1 cellular context compared by ENCODE assay signal in the genomic region with DNA sequence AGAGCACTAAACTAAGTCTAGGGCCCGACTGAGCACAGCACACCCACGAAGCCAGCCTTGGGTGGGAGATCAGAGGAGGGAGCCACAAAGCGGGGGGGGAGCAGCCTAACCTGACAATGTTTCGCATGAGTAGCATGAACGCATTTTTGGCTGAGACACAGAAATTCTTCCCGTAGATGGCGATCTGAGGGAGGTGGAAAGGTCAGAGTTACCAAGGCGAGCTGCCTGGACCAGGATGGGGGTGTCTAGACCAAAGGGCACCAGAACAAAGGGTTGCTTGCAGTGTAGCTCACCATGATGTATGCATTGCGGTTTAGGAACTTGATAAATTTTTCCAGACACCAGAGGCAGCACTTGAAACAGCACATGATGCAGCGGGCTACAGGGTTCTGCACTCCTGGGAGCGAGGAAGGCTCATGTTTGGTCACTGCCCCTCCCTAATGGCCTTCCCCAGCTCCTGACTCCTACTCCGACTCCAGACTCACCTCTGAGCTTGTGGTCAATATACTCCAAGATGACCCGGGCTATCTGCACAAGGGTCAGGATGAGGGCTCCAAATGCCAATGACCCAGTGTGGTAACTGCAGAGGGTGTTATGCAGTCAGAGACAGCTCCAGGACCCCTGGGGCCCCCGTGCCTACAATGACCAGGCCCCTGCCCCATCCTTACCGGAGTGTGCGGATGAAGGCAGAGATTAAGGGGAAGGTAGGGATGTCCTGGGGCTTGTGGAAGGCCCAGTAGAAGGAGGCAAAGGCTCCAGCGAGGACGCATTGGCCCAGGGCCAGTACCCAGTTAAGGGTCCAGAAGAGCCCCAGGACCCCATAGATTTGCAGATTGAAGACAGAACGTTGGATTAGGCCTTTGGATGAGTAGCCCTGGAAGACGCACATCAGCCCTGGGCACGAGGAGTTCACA.
A peak's percentile ranks its signal among the peaks of the same experiment; 100 is the strongest.
TF ChIP-seq lines count a peak whose summit lies in the region.

No MANE protein-coding gene starts in this region.

TF ChIP-seq in HepG2, 621 proteins besides CTCF, POLR2A, EP300 and RAD21 (continued from another document and continues in another):
- no peak for TF ChIP-seq ZFP1 (CRISPR knock-in tag; IDR thresholded peaks at IDR 0.05)
- TF ChIP-seq NFKB2 (CRISPR knock-in tag; IDR thresholded peaks at IDR 0.05; ENCODE audit: borderline replicate concordance), result peak; percentile 57; the same call in 1 of the 2 replicates
- TF ChIP-seq ZNF432 (CRISPR knock-in tag; IDR thresholded peaks at IDR 0.05; ENCODE audit: borderline replicate concordance), result no peak
- no peak for TF ChIP-seq ZNF75D (CRISPR knock-in tag; IDR thresholded peaks at IDR 0.05; ENCODE audit: borderline replicate concordance)
- no peak for TF ChIP-seq SMARCC2 (IDR thresholded peaks at IDR 0.05)
- no peak for TF ChIP-seq ZNF251 (CRISPR knock-in tag; IDR thresholded peaks at IDR 0.05)
- no peak for TF ChIP-seq HDAC6 (IDR thresholded peaks at IDR 0.05; ENCODE audit: low read depth, low read length)
- TF ChIP-seq ZNF607 (CRISPR knock-in tag; IDR thresholded peaks at IDR 0.05; ENCODE audit: borderline replicate concordance), result no peak; the same call in 1 of the 2 replicates
- peak; percentile 98 for TF ChIP-seq HNF4A (CRISPR knock-in tag; IDR thresholded peaks at IDR 0.05)
- TF ChIP-seq ZBTB42 (CRISPR knock-in tag; IDR thresholded peaks at IDR 0.05), result 0 out of 2 replicates have a peak, but pooled peaks have one; percentile 78
- TF ChIP-seq ZNF724P (CRISPR knock-in tag; IDR thresholded peaks at IDR 0.05; ENCODE audit: borderline replicate concordance), result no peak
- TF ChIP-seq, protein P1, sequence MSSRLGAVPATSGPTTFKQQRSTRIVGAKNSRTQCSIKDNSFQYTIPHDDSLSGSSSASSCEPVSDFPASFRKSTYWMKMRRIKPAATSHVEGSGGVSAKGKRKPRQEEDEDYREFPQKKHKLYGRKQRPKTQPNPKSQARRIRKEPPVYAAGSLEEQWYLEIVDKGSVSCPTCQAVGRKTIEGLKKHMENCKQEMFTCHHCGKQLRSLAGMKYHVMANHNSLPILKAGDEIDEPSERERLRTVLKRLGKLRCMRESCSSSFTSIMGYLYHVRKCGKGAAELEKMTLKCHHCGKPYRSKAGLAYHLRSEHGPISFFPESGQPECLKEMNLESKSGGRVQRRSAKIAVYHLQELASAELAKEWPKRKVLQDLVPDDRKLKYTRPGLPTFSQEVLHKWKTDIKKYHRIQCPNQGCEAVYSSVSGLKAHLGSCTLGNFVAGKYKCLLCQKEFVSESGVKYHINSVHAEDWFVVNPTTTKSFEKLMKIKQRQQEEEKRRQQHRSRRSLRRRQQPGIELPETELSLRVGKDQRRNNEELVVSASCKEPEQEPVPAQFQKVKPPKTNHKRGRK (CRISPR knock-in tag; IDR thresholded peaks at IDR 0.05), result no peak
- no peak for TF ChIP-seq ZNF3 (CRISPR knock-in tag; IDR thresholded peaks at IDR 0.05)
- no peak for TF ChIP-seq ZNF496 (CRISPR knock-in tag; IDR thresholded peaks at IDR 0.05; ENCODE audit: insufficient replicate concordance)
- TF ChIP-seq, protein P2, sequence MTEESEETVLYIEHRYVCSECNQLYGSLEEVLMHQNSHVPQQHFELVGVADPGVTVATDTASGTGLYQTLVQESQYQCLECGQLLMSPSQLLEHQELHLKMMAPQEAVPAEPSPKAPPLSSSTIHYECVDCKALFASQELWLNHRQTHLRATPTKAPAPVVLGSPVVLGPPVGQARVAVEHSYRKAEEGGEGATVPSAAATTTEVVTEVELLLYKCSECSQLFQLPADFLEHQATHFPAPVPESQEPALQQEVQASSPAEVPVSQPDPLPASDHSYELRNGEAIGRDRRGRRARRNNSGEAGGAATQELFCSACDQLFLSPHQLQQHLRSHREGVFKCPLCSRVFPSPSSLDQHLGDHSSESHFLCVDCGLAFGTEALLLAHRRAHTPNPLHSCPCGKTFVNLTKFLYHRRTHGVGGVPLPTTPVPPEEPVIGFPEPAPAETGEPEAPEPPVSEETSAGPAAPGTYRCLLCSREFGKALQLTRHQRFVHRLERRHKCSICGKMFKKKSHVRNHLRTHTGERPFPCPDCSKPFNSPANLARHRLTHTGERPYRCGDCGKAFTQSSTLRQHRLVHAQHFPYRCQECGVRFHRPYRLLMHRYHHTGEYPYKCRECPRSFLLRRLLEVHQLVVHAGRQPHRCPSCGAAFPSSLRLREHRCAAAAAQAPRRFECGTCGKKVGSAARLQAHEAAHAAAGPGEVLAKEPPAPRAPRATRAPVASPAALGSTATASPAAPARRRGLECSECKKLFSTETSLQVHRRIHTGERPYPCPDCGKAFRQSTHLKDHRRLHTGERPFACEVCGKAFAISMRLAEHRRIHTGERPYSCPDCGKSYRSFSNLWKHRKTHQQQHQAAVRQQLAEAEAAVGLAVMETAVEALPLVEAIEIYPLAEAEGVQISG (CRISPR knock-in tag; IDR thresholded peaks at IDR 0.05), result peak; percentile 87
- no peak for TF ChIP-seq ZNF577 (CRISPR knock-in tag; IDR thresholded peaks at IDR 0.05; ENCODE audit: borderline replicate concordance, low read depth)
- TF ChIP-seq MEIS2 (CRISPR knock-in tag; IDR thresholded peaks at IDR 0.05), result peak; percentile 67; the same call in 1 of the 2 replicates
- TF ChIP-seq ELF4 (CRISPR knock-in tag; IDR thresholded peaks at IDR 0.05; ENCODE audit: borderline replicate concordance), result no peak
- TF ChIP-seq ZNF777 (CRISPR knock-in tag; IDR thresholded peaks at IDR 0.05), result no peak
- 0 out of 2 replicates have a peak, but pooled peaks have one; percentile 65 for TF ChIP-seq ZNF431 (CRISPR knock-in tag; IDR thresholded peaks at IDR 0.05; ENCODE audit: borderline replicate concordance, low read depth)
- no peak for TF ChIP-seq ZNF468 (CRISPR knock-in tag; IDR thresholded peaks at IDR 0.05)
- no peak for TF ChIP-seq TBP (CRISPR knock-in tag; IDR thresholded peaks at IDR 0.05)
- TF ChIP-seq, protein P3, sequence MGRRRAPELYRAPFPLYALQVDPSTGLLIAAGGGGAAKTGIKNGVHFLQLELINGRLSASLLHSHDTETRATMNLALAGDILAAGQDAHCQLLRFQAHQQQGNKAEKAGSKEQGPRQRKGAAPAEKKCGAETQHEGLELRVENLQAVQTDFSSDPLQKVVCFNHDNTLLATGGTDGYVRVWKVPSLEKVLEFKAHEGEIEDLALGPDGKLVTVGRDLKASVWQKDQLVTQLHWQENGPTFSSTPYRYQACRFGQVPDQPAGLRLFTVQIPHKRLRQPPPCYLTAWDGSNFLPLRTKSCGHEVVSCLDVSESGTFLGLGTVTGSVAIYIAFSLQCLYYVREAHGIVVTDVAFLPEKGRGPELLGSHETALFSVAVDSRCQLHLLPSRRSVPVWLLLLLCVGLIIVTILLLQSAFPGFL (CRISPR knock-in tag; IDR thresholded peaks at IDR 0.05), result no peak
- TF ChIP-seq FOXA1 (IDR thresholded peaks at IDR 0.05), result no peak
- TF ChIP-seq FOXA1 (CRISPR knock-in tag; IDR thresholded peaks at IDR 0.05), result peak; percentile 83
- TF ChIP-seq SRY (CRISPR knock-in tag; IDR thresholded peaks at IDR 0.05), result no peak; the same call in 1 of the 2 replicates
- TF ChIP-seq ZNF766 (CRISPR knock-in tag; IDR thresholded peaks at IDR 0.05; ENCODE audit: borderline replicate concordance), result no peak
- TF ChIP-seq GATAD2A (CRISPR knock-in tag; IDR thresholded peaks at IDR 0.05), result peak; percentile 94
- TF ChIP-seq SRSF4 (IDR thresholded peaks at IDR 0.05; ENCODE audit: low read depth, low read length, poor library complexity, severe bottlenecking), result no peak
- peak; percentile 64; the same call in 1 of the 2 replicates for TF ChIP-seq ZFX (CRISPR knock-in tag; IDR thresholded peaks at IDR 0.05; ENCODE audit: low read depth)
- no peak for TF ChIP-seq JDP2 (CRISPR knock-in tag; IDR thresholded peaks at IDR 0.05; ENCODE audit: borderline replicate concordance)
- no peak for TF ChIP-seq ARHGAP35 (CRISPR knock-in tag; IDR thresholded peaks at IDR 0.05; ENCODE audit: borderline replicate concordance)
- TF ChIP-seq, protein P4, sequence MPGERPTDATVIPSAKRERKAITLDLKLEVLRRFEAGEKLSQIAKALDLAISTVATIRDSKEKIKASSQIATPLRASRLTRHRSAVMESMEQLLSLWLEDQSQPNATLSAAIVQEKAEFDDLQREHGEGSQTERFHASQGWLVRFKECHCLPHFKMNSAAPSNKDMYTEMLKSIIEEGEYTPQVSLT (CRISPR knock-in tag; IDR thresholded peaks at IDR 0.05; ENCODE audit: borderline replicate concordance, low read depth), result no peak
- TF ChIP-seq, protein P5, sequence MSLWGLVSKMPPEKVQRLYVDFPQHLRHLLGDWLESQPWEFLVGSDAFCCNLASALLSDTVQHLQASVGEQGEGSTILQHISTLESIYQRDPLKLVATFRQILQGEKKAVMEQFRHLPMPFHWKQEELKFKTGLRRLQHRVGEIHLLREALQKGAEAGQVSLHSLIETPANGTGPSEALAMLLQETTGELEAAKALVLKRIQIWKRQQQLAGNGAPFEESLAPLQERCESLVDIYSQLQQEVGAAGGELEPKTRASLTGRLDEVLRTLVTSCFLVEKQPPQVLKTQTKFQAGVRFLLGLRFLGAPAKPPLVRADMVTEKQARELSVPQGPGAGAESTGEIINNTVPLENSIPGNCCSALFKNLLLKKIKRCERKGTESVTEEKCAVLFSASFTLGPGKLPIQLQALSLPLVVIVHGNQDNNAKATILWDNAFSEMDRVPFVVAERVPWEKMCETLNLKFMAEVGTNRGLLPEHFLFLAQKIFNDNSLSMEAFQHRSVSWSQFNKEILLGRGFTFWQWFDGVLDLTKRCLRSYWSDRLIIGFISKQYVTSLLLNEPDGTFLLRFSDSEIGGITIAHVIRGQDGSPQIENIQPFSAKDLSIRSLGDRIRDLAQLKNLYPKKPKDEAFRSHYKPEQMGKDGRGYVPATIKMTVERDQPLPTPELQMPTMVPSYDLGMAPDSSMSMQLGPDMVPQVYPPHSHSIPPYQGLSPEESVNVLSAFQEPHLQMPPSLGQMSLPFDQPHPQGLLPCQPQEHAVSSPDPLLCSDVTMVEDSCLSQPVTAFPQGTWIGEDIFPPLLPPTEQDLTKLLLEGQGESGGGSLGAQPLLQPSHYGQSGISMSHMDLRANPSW (CRISPR knock-in tag; IDR thresholded peaks at IDR 0.05; ENCODE audit: borderline replicate concordance), result no peak
- TF ChIP-seq ZNF670 (CRISPR knock-in tag; IDR thresholded peaks at IDR 0.05; ENCODE audit: borderline replicate concordance), result peak; percentile 78
- TF ChIP-seq CBX1 (IDR thresholded peaks at IDR 0.05; ENCODE audit: low read depth), result peak; percentile 12
- TF ChIP-seq RNF2 (conservative IDR thresholded peaks at IDR 0.05; ENCODE audit: low read depth), result no peak
- TF ChIP-seq HCFC1 (IDR thresholded peaks at IDR 0.05; ENCODE audit: low read depth, low read length), result no peak
- peak; percentile 68 for TF ChIP-seq ZBTB7A (CRISPR knock-in tag; IDR thresholded peaks at IDR 0.05)
- no peak for TF ChIP-seq CENPT (CRISPR knock-in tag; IDR thresholded peaks at IDR 0.05; ENCODE audit: low read depth)
- peak; percentile 81; the same call in 1 of the 2 replicates for TF ChIP-seq TMF1 (CRISPR knock-in tag; IDR thresholded peaks at IDR 0.05; ENCODE audit: low read depth)
- TF ChIP-seq U2AF1 (optimal IDR thresholded peaks at IDR 0.05; ENCODE audit: low read depth, low read length), result no peak
- TF ChIP-seq ZNF788 (CRISPR knock-in tag; IDR thresholded peaks at IDR 0.05; ENCODE audit: borderline replicate concordance), result peak; percentile 96
- TF ChIP-seq, protein P6, sequence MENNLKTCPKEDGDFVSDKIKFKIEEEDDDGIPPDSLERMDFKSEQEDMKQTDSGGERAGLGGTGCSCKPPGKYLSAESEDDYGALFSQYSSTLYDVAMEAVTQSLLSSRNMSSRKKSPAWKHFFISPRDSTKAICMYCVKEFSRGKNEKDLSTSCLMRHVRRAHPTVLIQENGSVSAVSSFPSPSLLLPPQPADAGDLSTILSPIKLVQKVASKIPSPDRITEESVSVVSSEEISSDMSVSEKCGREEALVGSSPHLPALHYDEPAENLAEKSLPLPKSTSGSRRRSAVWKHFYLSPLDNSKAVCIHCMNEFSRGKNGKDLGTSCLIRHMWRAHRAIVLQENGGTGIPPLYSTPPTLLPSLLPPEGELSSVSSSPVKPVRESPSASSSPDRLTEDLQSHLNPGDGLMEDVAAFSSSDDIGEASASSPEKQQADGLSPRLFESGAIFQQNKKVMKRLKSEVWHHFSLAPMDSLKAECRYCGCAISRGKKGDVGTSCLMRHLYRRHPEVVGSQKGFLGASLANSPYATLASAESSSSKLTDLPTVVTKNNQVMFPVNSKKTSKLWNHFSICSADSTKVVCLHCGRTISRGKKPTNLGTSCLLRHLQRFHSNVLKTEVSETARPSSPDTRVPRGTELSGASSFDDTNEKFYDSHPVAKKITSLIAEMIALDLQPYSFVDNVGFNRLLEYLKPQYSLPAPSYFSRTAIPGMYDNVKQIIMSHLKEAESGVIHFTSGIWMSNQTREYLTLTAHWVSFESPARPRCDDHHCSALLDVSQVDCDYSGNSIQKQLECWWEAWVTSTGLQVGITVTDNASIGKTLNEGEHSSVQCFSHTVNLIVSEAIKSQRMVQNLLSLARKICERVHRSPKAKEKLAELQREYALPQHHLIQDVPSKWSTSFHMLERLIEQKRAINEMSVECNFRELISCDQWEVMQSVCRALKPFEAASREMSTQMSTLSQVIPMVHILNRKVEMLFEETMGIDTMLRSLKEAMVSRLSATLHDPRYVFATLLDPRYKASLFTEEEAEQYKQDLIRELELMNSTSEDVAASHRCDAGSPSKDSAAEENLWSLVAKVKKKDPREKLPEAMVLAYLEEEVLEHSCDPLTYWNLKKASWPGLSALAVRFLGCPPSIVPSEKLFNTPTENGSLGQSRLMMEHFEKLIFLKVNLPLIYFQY (CRISPR knock-in tag; IDR thresholded peaks at IDR 0.05; ENCODE audit: borderline replicate concordance), result peak; percentile 38; the same call in 1 of the 2 replicates
- TF ChIP-seq SSRP1 (CRISPR knock-in tag; IDR thresholded peaks at IDR 0.05), result no peak
- TF ChIP-seq GABPA (IDR thresholded peaks at IDR 0.05; ENCODE audit: low read depth, low read length), result no peak
- TF ChIP-seq GABPA (CRISPR knock-in tag; IDR thresholded peaks at IDR 0.05; ENCODE audit: low read depth), result no peak
- TF ChIP-seq, protein P7, sequence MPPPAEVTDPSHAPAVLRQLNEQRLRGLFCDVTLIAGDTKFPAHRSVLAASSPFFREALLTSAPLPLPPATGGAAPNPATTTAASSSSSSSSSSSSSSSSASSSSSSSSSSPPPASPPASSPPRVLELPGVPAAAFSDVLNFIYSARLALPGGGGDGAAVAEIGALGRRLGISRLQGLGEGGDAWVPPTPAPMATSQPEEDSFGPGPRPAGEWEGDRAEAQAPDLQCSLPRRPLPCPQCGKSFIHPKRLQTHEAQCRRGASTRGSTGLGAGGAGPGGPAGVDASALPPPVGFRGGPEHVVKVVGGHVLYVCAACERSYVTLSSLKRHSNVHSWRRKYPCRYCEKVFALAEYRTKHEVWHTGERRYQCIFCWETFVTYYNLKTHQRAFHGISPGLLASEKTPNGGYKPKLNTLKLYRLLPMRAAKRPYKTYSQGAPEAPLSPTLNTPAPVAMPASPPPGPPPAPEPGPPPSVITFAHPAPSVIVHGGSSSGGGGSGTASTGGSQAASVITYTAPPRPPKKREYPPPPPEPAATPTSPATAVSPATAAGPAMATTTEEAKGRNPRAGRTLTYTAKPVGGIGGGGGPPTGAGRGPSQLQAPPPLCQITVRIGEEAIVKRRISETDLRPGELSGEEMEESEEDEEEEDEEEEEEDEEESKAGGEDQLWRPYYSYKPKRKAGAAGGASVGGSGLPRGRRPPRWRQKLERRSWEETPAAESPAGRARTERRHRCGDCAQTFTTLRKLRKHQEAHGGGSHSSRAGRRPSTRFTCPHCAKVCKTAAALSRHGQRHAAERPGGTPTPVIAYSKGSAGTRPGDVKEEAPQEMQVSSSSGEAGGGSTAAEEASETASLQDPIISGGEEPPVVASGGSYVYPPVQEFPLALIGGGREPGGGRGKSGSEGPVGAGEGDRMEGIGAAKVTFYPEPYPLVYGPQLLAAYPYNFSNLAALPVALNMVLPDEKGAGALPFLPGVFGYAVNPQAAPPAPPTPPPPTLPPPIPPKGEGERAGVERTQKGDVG (CRISPR knock-in tag; IDR thresholded peaks at IDR 0.05; ENCODE audit: borderline replicate concordance), result peak; percentile 94; the same call in 1 of the 2 replicates
- TF ChIP-seq ZBTB20 (CRISPR knock-in tag; IDR thresholded peaks at IDR 0.05; ENCODE audit: borderline replicate concordance, low read depth), result peak; percentile 91
- TF ChIP-seq RFX3 (CRISPR knock-in tag; IDR thresholded peaks at IDR 0.05), result no peak
